8 cellular contexts compared by ENCODE assay signal in the genomic region with DNA sequence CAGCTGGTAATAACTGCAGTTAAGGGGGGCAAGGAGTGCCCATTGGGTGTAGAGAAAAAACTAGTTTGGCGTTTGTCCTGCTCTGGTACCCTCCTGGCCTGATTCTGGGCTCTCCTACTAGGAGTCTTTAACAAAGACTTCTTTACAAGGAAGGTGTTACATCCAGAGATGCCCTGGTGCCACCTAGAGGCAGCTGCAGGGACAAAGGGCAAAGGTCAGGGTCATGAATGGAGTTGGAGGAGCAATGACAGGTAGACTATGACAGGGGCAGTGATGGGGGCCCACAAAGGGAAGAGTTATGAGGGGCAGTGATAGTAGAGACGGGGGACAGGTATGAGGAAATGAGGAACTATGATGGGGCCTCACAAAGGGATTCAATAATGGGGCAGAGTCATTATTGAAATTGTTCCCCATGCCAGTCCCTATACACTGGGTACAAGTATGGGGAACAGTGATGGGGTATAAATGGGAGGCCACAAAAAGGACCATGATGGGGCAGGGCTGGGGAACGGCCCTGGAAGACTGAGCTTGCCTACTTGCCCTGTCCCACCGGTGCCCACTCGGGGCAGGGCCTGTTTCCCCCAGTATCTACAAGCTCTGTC. TPM values are rescaled to one million over a fixed set of nuclear protein-coding genes. Genes with fewer than 3 reads are reported as not detected.
DNase-seq lines count a peak whose midpoint lies in the region; ATAC-seq, FAIRE-seq and TF ChIP-seq lines count a peak whose summit lies in the region.

No MANE protein-coding gene starts in this region.

- peaks cover 2 to 4% of the 10 kb centered on the region in 2 experiments; a peak in 3 of 4 replicates for H3K4me1 Mint-ChIP-seq in H9

- H4K20me1 ChIP-seq in H9 (ENCODE audit: control insufficient read depth, insufficient read depth, insufficient read length): no peaks in the 10 kb centered on the region

- no peaks in the 10 kb centered on the region for H3K36me3 ChIP-seq in body of pancreas (replicated peaks in 1 of 2; ENCODE audit: insufficient read depth in 1 of 2, low read depth in 2 of 2)
- H3K36me3 ChIP-seq in upper lobe of right lung: peaks cover 6% of the 10 kb centered on the region
- H3K36me3 ChIP-seq in suprapubic skin: peaks cover 21% of the 10 kb centered on the region

- H2AK5ac ChIP-seq in H9 (ENCODE audit: insufficient read length, low read length): no peak overlapping the region

- intact Hi-C loops in body of pancreas (cut with DNase I) (no loop called here), upper lobe of right lung (cut with DNase I) (no loop called here)

- H3K9me3 Mint-ChIP-seq in H9: no peaks in the 10 kb centered on the region

- TF ChIP-seq CTCF in H9 (conservative IDR thresholded peaks at IDR 0.05) (peak; percentile 73), body of pancreas (IDR thresholded peaks at IDR 0.05) (peak in 5 of 7 experiments; percentile 16 to 54 (median 46)), upper lobe of right lung (IDR thresholded peaks at IDR 0.05) (peak; percentile 44), suprapubic skin (IDR thresholded peaks at IDR 0.05) (peak in 1 of 2 donors; percentile 37)

- H3K79me1 ChIP-seq in H9 (ENCODE audit: insufficient read depth, low read depth, low read length, poor library complexity, severe bottlenecking): no peaks in the 10 kb centered on the region

- H2AFZ ChIP-seq in H9 (ENCODE audit: low read length): no peak overlapping the region

- H2BK5ac ChIP-seq in H9 (ENCODE audit: insufficient read length, low read length): no peak overlapping the region

- no peak overlapping the region for H4K5ac ChIP-seq in H9 (ENCODE audit: insufficient read length, low read depth, low read length)

- H2BK120ac ChIP-seq in H9 (ENCODE audit: low read depth, low read length, poor library complexity, severe bottlenecking): no peak overlapping the region

- H3K4me3 ChIP-seq in body of pancreas (no peak overlapping the region), upper lobe of right lung (no peak overlapping the region), suprapubic skin (no peak overlapping the region)

- H3K9me3 ChIP-seq in H9 (ENCODE audit: control insufficient read depth, low read depth, low read length) (no peaks in the 10 kb centered on the region), body of pancreas (no peaks in the 10 kb centered on the region), upper lobe of right lung (no peaks in the 10 kb centered on the region), suprapubic skin (no peaks in the 10 kb centered on the region)

- TF ChIP-seq EP300 in suprapubic skin (IDR thresholded peaks at IDR 0.05): no peak

- H3K4ac ChIP-seq in H9 (ENCODE audit: low read depth, low read length): no peak overlapping the region

- no peak overlapping the region for H3K18ac ChIP-seq in H9 (ENCODE audit: insufficient read length, low read depth, low read length)

- no peak overlapping the region for H3K27ac ChIP-seq in H9 (ENCODE audit: insufficient read length, low read depth, low read length)
- H3K27ac ChIP-seq in body of pancreas: no peak overlapping the region
- no peak overlapping the region for H3K27ac ChIP-seq in upper lobe of right lung
- H3K27ac ChIP-seq in suprapubic skin: no peak overlapping the region

- no peak overlapping the region for H3K56ac ChIP-seq in H9 (ENCODE audit: insufficient read length, low read depth, low read length)

- H2BK15ac ChIP-seq in H9 (ENCODE audit: low read depth, low read length): no peak overlapping the region

- peaks cover 13% of the 10 kb centered on the region for H3K27me3 Mint-ChIP-seq in H9 (ENCODE audit: low read depth)

- H3K9ac ChIP-seq in H9 (ENCODE audit: extremely low read depth, insufficient read length, low read length): no peak overlapping the region

- H4K8ac ChIP-seq in H9 (replicated peaks; ENCODE audit: insufficient read length, low read depth, low read length): no peak overlapping the region

- no peak overlapping the region for H3K14ac ChIP-seq in H9 (ENCODE audit: insufficient read depth, low read length)

- no peak overlapping the region for H3T11ph ChIP-seq in H9 (ENCODE audit: low read length)

- no CpG with 5 or more reads among the region's 5 CpGs for WGBS in H9 (ENCODE audit: extremely low coverage, insufficient read length, low lambda C conversion rate)
- WGBS in body of pancreas, 2 donors: 52 to 62% methylated on average over 5 of the region's 5 CpGs
- WGBS in suprapubic skin: 68% methylated on average over 5 of the region's 5 CpGs

- no peak overlapping the region for H3K27ac Mint-ChIP-seq in H9

- no peak overlapping the region for H3K4me3 Mint-ChIP-seq in H9

- peak; percentile 49 for ATAC-seq in body of pancreas
- peak; percentile 71 for ATAC-seq in upper lobe of right lung

- FAIRE-seq in A204.1 (lab: Jason Lieb, UNC): peak; percentile 70

- no peak overlapping the region for H2BK12ac ChIP-seq in H9 (ENCODE audit: insufficient read length, low read depth, low read length)

- H2BK20ac ChIP-seq in H9 (ENCODE audit: low read depth, low read length, poor library complexity, severe bottlenecking): no peak overlapping the region

- no peaks in the 10 kb centered on the region for H3K79me2 ChIP-seq in H9 (ENCODE audit: insufficient read depth, low read length)

- no peak overlapping the region for H4K91ac ChIP-seq in H9 (ENCODE audit: insufficient read length, low read depth, low read length)

- H3K36me3 Mint-ChIP-seq in H9 (ENCODE audit: insufficient read depth in 1 of 3, low read depth in 3 of 3): peaks cover 0 to 8% (median 4%) of the 10 kb centered on the region in 3 experiments; a peak in 3 of 7 replicates

- no peaks in the 10 kb centered on the region for H3K23me2 ChIP-seq in H9 (ENCODE audit: insufficient read length, low read depth, low read length, poor library complexity, severe bottlenecking)

- H3K4me1 ChIP-seq in H9 (ENCODE audit: insufficient read depth, low read length): no peaks in the 10 kb centered on the region
- H3K4me1 ChIP-seq in body of pancreas: no peaks in the 10 kb centered on the region
- H3K4me1 ChIP-seq in upper lobe of right lung: no peaks in the 10 kb centered on the region
- H3K4me1 ChIP-seq in suprapubic skin: no peaks in the 10 kb centered on the region

- TF ChIP-seq POLR2A in body of pancreas (IDR thresholded peaks at IDR 0.05) (no peak), suprapubic skin (IDR thresholded peaks at IDR 0.05) (no peak)

- DNase-seq in H9 (peak; percentile 65), T-helper 1 cell (peak in 4 of 5 donors; percentile 48 to 63 (median 55)), body of pancreas (peak; percentile 43 to 56 (median 51)), midbrain (lab: John Stamatoyannopoulos, UW) (peak; percentile 8), upper lobe of right lung (no peak), suprapubic skin (ENCODE audit: low spot score in 2 of 2) (no peak), cerebellar cortex (ENCODE audit: low spot score) (no peak)

- H3K27me3 ChIP-seq in H9 (ENCODE audit: insufficient read depth, low read length) (no peaks in the 10 kb centered on the region), body of pancreas (no peaks in the 10 kb centered on the region), upper lobe of right lung (no peaks in the 10 kb centered on the region), suprapubic skin (no peaks in the 10 kb centered on the region)

- H3K23ac ChIP-seq in H9 (ENCODE audit: insufficient read length, low read depth, low read length): no peak overlapping the region

- no peak overlapping the region for H3K4me2 ChIP-seq in H9 (ENCODE audit: insufficient read depth, insufficient read length, low read length)

RNA-seq across cellular contexts. Expression of a gene that starts 7.9 kb away (rescaled TPM):
- total RNA-seq in H9 (2021) (26.1 and 27.6 TPM in 2 replicates), body of pancreas (10 to 100 TPM; 15.5 to 19.5 TPM), upper lobe of right lung (22.1 TPM), suprapubic skin (10 to 100 TPM; 29.0 to 48.2 (median 35.3) TPM)

RNA-seq across cellular contexts. Expression of a gene that starts 13.2 kb away (rescaled TPM):
- total RNA-seq in H9 (2021) (13.5 and 14.4 TPM in 2 replicates), body of pancreas (10 to 100 TPM; 19.5 to 22.1 TPM), upper lobe of right lung (22.4 TPM), suprapubic skin (10 to 100 TPM; 53.1 to 63.6 (median 59.3) TPM)

RNA-seq across cellular contexts. Expression of a gene that starts 25.4 kb away (rescaled TPM):
- 121 and 130 TPM in 2 replicates for total RNA-seq in H9 (2021)
- 100 to 1,000 TPM; 204 to 337 TPM for total RNA-seq in body of pancreas
- total RNA-seq in upper lobe of right lung: 489 TPM
- total RNA-seq in suprapubic skin: 100 to 1,000 TPM; 333 to 563 (median 501) TPM

RNA-seq across cellular contexts. Expression of a gene that starts 37.6 kb away (rescaled TPM):
- total RNA-seq in H9 (2021) (66.3 and 68.9 TPM in 2 replicates), body of pancreas (10 to 100 TPM; 30.6 to 33.6 TPM), upper lobe of right lung (63.9 TPM), suprapubic skin (10 to 100 TPM; 46.1 to 82.1 (median 76.0) TPM)

RNA-seq across cellular contexts. Expression of a gene that starts 53.7 kb away (rescaled TPM):
- total RNA-seq in H9 (2021): 375 and 390 TPM in 2 replicates
- total RNA-seq in body of pancreas: 100 to 1,000 TPM; 135 to 223 TPM
- 172 TPM for total RNA-seq in upper lobe of right lung
- 100 to 1,000 TPM; 297 to 451 (median 380) TPM for total RNA-seq in suprapubic skin

Comparison
In these comparisons a context has a peak if more than half of its experiments do, and no peak if none do; other contexts are left out.
1. DNase-seq: peak in H9 (single experiment), T-helper 1 cell (4 of 5), body of pancreas (4 of 4) and midbrain (single experiment); none in upper lobe of right lung (single experiment), suprapubic skin (0 of 2) and cerebellar cortex (single experiment).